1 cellular context compared by ENCODE assay signal in genomic region chr5:151070449-151070848, GRCh38.
TF ChIP-seq lines count a peak whose summit lies in the region.

No MANE protein-coding gene starts in this region.

TF ChIP-seq in GM12878, 131 proteins besides CTCF, POLR2A, EP300 and RAD21:
- TF ChIP-seq MEF2B (IDR thresholded peaks at IDR 0.05; ENCODE audit: partially characterized antibody, poor library complexity, severe bottlenecking), result no peak
- no peak for TF ChIP-seq CUX1 (IDR thresholded peaks at IDR 0.05; ENCODE audit: insufficient replicate concordance, low read depth, low read length)
- TF ChIP-seq IKZF2 (IDR thresholded peaks at IDR 0.05), result no peak
- TF ChIP-seq ZNF384 (IDR thresholded peaks at IDR 0.05; ENCODE audit: borderline replicate concordance, low read depth, low read length), result no peak
- no peak for TF ChIP-seq IKZF1 (conservative IDR thresholded peaks at IDR 0.05)
- TF ChIP-seq ZBTB40 (IDR thresholded peaks at IDR 0.05; ENCODE audit: borderline replicate concordance), result no peak
- no peak for TF ChIP-seq WRNIP1 (IDR thresholded peaks at IDR 0.05; ENCODE audit: borderline replicate concordance, low read depth, low read length)
- no peak for TF ChIP-seq ZSCAN29 (IDR thresholded peaks at IDR 0.05)
- TF ChIP-seq HSF1 (IDR thresholded peaks at IDR 0.05; ENCODE audit: low read depth, low read length), result no peak
- TF ChIP-seq BCL11A (IDR thresholded peaks at IDR 0.05; ENCODE audit: low read depth, low read length), result no peak
- no peak for TF ChIP-seq BMI1 (IDR thresholded peaks at IDR 0.05; ENCODE audit: borderline replicate concordance)
- TF ChIP-seq DPF2 (IDR thresholded peaks at IDR 0.05), result no peak
- no peak for TF ChIP-seq GATAD2B (conservative IDR thresholded peaks at IDR 0.05; ENCODE audit: low read depth)
- no peak for TF ChIP-seq KDM1A (IDR thresholded peaks at IDR 0.05; ENCODE audit: borderline replicate concordance)
- TF ChIP-seq BHLHE40 (IDR thresholded peaks at IDR 0.05; ENCODE audit: borderline replicate concordance in 1 of 2, low read depth in 2 of 2, low read length in 1 of 2), result no peak
- TF ChIP-seq E4F1 (IDR thresholded peaks at IDR 0.05; ENCODE audit: borderline replicate concordance, partially characterized antibody), result no peak
- TF ChIP-seq USF1 (IDR thresholded peaks at IDR 0.05; ENCODE audit: borderline replicate concordance, extremely low read length, insufficient read depth, low read depth, low read length), result no peak
- TF ChIP-seq PRDM15 (CRISPR knock-in tag; IDR thresholded peaks at IDR 0.05), result no peak
- TF ChIP-seq ZNF274 (IDR thresholded peaks at IDR 0.05; ENCODE audit: insufficient read depth, insufficient read length), result no peak
- no peak for TF ChIP-seq RAD51 (IDR thresholded peaks at IDR 0.05)
TF ChIP-seq in GM12878: peak in this region for 0.
